Comparison of ENCODE assay signal across 13 cellular contexts in genomic region chr22:31691408-31691807, GRCh38. TPM values are rescaled to one million over a fixed set of nuclear protein-coding genes. Genes with fewer than 3 reads are reported as not detected.
DNase-seq lines count a peak whose midpoint lies in the region; ATAC-seq and TF ChIP-seq lines count a peak whose summit lies in the region.
"Had no signal": no experiment of that assay in that cellular context is flagged by ENCODE, and none has a peak within 500 bp of the region (broad histone marks: within the 10 kb centered on the region; RNA-seq: fewer than 3 reads in every experiment).

No MANE protein-coding gene starts in this region.

- no peak overlapping the region for H3K27ac ChIP-seq in CD4-positive, alpha-beta T cell (ENCODE audit: low read depth, low read length)

- no peak for ATAC-seq in CD4-positive, alpha-beta T cell (ENCODE audit: poor library complexity)
- ATAC-seq in natural killer cell treated with Interleukin-12 subunit alpha and Interleukin-12 subunit beta and Interleukin-15 and Interleukin-18, amount 100 ng/mL, for 72 hours = no peak
- ATAC-seq in HG03108 (IDR thresholded peaks at IDR 0.05; ENCODE audit: unreplicated experiment) = no peak

- H3K9me3 Mint-ChIP-seq in activated CD4-positive, alpha-beta T cell treated with anti-CD3 and anti-CD28 coated beads, Interleukin-2, amount 10 ng/mL, durations not matched to agents 7 days and 5 days = no peaks in the 10 kb centered on the region
- no peaks in the 10 kb centered on the region for H3K9me3 Mint-ChIP-seq in CD4-positive, alpha-beta T cell
- H3K9me3 Mint-ChIP-seq in T-helper 2 cell treated with Interferon-gamma antibody and Interleukin-4, amounts not matched to agents 5 μg/mL and 100 μg/mL, for 36 hours = no peaks in the 10 kb centered on the region
- no peaks in the 10 kb centered on the region for H3K9me3 Mint-ChIP-seq in natural killer cell treated with Interleukin-12 subunit alpha and Interleukin-12 subunit beta and Interleukin-15 and Interleukin-18, amount 100 ng/mL, for 72 hours
- H3K9me3 Mint-ChIP-seq: HFFc6 had no signal

- H3K27me3 Mint-ChIP-seq in activated CD4-positive, alpha-beta T cell treated with anti-CD3 and anti-CD28 coated beads, Interleukin-2, amount 10 ng/mL, durations not matched to agents 7 days and 5 days = no peaks in the 10 kb centered on the region
- no peaks in the 10 kb centered on the region for H3K27me3 Mint-ChIP-seq in CD4-positive, alpha-beta T cell
- no peaks in the 10 kb centered on the region for H3K27me3 Mint-ChIP-seq in T-helper 2 cell treated with Interferon-gamma antibody and Interleukin-4, amounts not matched to agents 5 μg/mL and 100 μg/mL, for 36 hours (ENCODE audit: low read depth)
- no peaks in the 10 kb centered on the region for H3K27me3 Mint-ChIP-seq in natural killer cell treated with Interleukin-12 subunit alpha and Interleukin-12 subunit beta and Interleukin-15 and Interleukin-18, amount 100 ng/mL, for 72 hours

- H3K36me3 Mint-ChIP-seq in activated CD4-positive, alpha-beta T cell treated with anti-CD3 and anti-CD28 coated beads, Interleukin-2, amount 10 ng/mL, durations not matched to agents 7 days and 5 days (ENCODE audit: low read depth) = peaks cover 56% of the 10 kb centered on the region
- H3K36me3 Mint-ChIP-seq in CD4-positive, alpha-beta T cell (ENCODE audit: low read depth) = peaks cover 69% of the 10 kb centered on the region
- H3K36me3 Mint-ChIP-seq in T-helper 2 cell treated with Interferon-gamma antibody and Interleukin-4, amounts not matched to agents 5 μg/mL and 100 μg/mL, for 36 hours (ENCODE audit: low read depth) = peaks cover 50% of the 10 kb centered on the region
- peaks cover 9% of the 10 kb centered on the region for H3K36me3 Mint-ChIP-seq in natural killer cell treated with Interleukin-12 subunit alpha and Interleukin-12 subunit beta and Interleukin-15 and Interleukin-18, amount 100 ng/mL, for 72 hours

- H3K9me3 ChIP-seq in CD4-positive, alpha-beta T cell (ENCODE audit: control insufficient read depth, low read length) = no peaks in the 10 kb centered on the region

- no peak for TF ChIP-seq CTCF in CD4-positive, alpha-beta T cell (IDR thresholded peaks at IDR 0.05)

- POLR2A ChIA-PET in activated CD4-positive, alpha-beta T cell treated with anti-CD3 and anti-CD28 coated beads, Interleukin-2, amount 10 ng/mL, durations not matched to agents 7 days and 5 days (lab: Charles Lee) = no interaction called here
- POLR2A ChIA-PET in CD4-positive, alpha-beta T cell (lab: Charles Lee) = interaction anchor here (0.9 kb wide), 1 partner anchor 15 kb away, joined by 3 read pairs; no protein-coding TSS in a partner anchor

- peak overlapping the region; percentile 75 for H3K27ac Mint-ChIP-seq in activated CD4-positive, alpha-beta T cell treated with anti-CD3 and anti-CD28 coated beads, Interleukin-2, amount 10 ng/mL, durations not matched to agents 7 days and 5 days
- H3K27ac Mint-ChIP-seq in CD4-positive, alpha-beta T cell = peak overlapping the region; percentile 30
- H3K27ac Mint-ChIP-seq in T-helper 2 cell treated with Interferon-gamma antibody and Interleukin-4, amounts not matched to agents 5 μg/mL and 100 μg/mL, for 36 hours = peak overlapping the region; percentile 2
- peak overlapping the region; percentile 78 to 82 for H3K27ac Mint-ChIP-seq in natural killer cell treated with Interleukin-12 subunit alpha and Interleukin-12 subunit beta and Interleukin-15 and Interleukin-18, amount 100 ng/mL, for 72 hours
- H3K27ac Mint-ChIP-seq: HFFc6 had no signal

- H3K4me1 Mint-ChIP-seq in activated CD4-positive, alpha-beta T cell treated with anti-CD3 and anti-CD28 coated beads, Interleukin-2, amount 10 ng/mL, durations not matched to agents 7 days and 5 days = peaks cover 37% of the 10 kb centered on the region
- H3K4me1 Mint-ChIP-seq in CD4-positive, alpha-beta T cell (ENCODE audit: low read depth) = peaks cover 10% of the 10 kb centered on the region
- peaks cover 30% of the 10 kb centered on the region for H3K4me1 Mint-ChIP-seq in T-helper 2 cell treated with Interferon-gamma antibody and Interleukin-4, amounts not matched to agents 5 μg/mL and 100 μg/mL, for 36 hours (ENCODE audit: low read depth)
- H3K4me1 Mint-ChIP-seq in natural killer cell treated with Interleukin-12 subunit alpha and Interleukin-12 subunit beta and Interleukin-15 and Interleukin-18, amount 100 ng/mL, for 72 hours (ENCODE audit: low read depth in 2 of 2) = peaks cover 25 to 27% of the 10 kb centered on the region in 2 donors

- intact Hi-C loops in CD4-positive, alpha-beta T cell (cut with DNase I, micrococcal nuclease) = no loop called here

- DNase-seq in activated CD4-positive, alpha-beta T cell treated with anti-CD3 and anti-CD28 coated beads, Interleukin-2, amount 10 ng/mL, durations not matched to agents 7 days and 5 days = no peak
- no peak for DNase-seq in activated CD4-positive, alpha-beta T cell treated with anti-CD3 and anti-CD28 coated beads, Interleukin-2, amount 50 U/mL, for 1 hour
- no peak for DNase-seq in CD4-positive, alpha-beta T cell
- no peak for DNase-seq in T-helper 2 cell treated with Interferon-gamma antibody and Interleukin-4, amounts not matched to agents 5 μg/mL and 100 μg/mL, for 36 hours (ENCODE audit: low spot score)
- DNase-seq in natural killer cell treated with Interleukin-12 subunit alpha and Interleukin-12 subunit beta and Interleukin-15 and Interleukin-18, amount 100 ng/mL, for 72 hours (ENCODE audit: low spot score) = no peak
- DNase-seq in GM19238 (ENCODE audit: insufficient read length, low spot score) = no peak
- DNase-seq: HFFc6, NCI-H1417, NCI-H187 treated with DMSO at 0.1 percent for 48 hours, NCI-H446, NCI-H69 had no signal

- no peak overlapping the region for H3K4me3 Mint-ChIP-seq in activated CD4-positive, alpha-beta T cell treated with anti-CD3 and anti-CD28 coated beads, Interleukin-2, amount 10 ng/mL, durations not matched to agents 7 days and 5 days
- no peak overlapping the region for H3K4me3 Mint-ChIP-seq in CD4-positive, alpha-beta T cell
- no peak overlapping the region for H3K4me3 Mint-ChIP-seq in T-helper 2 cell treated with Interferon-gamma antibody and Interleukin-4, amounts not matched to agents 5 μg/mL and 100 μg/mL, for 36 hours
- no peak overlapping the region for H3K4me3 Mint-ChIP-seq in natural killer cell treated with Interleukin-12 subunit alpha and Interleukin-12 subunit beta and Interleukin-15 and Interleukin-18, amount 100 ng/mL, for 72 hours
- H3K4me3 Mint-ChIP-seq: CD14-positive monocyte, HFFc6 had no signal

- CTCF ChIA-PET in activated CD4-positive, alpha-beta T cell treated with anti-CD3 and anti-CD28 coated beads, Interleukin-2, amount 10 ng/mL, durations not matched to agents 7 days and 5 days (lab: Charles Lee) = interaction anchor here (0.6 kb wide), 1 partner anchor 122 kb away, joined by 5 read pairs; no protein-coding TSS in a partner anchor
- CTCF ChIA-PET in CD4-positive, alpha-beta T cell (lab: Charles Lee) = no interaction called here

- H3K27me3 ChIP-seq in CD4-positive, alpha-beta T cell (ENCODE audit: control insufficient read depth, insufficient read depth, low read length) = no peaks in the 10 kb centered on the region

RNA-seq across cellular contexts. Expression of gene PISD, which starts 29.4 kb away (rescaled TPM):
- 10 to 100 TPM; 19.4 to 19.6 TPM for total RNA-seq in activated CD4-positive, alpha-beta T cell treated with anti-CD3 and anti-CD28 coated beads, Interleukin-2, amount 10 ng/mL, durations not matched to agents 7 days and 5 days
- 10 to 100 TPM; 23.4 to 25.3 TPM for total RNA-seq in CD4-positive, alpha-beta T cell
- 10 to 100 TPM; 66.6 to 87.0 TPM for total RNA-seq in natural killer cell treated with Interleukin-12 subunit alpha and Interleukin-12 subunit beta and Interleukin-15 and Interleukin-18, amount 100 ng/mL, for 72 hours

RNA-seq across cellular contexts. Expression of gene PRR14L, which starts 58.5 kb away (rescaled TPM):
- 10 to 100 TPM; 63.5 to 72.4 TPM for total RNA-seq in activated CD4-positive, alpha-beta T cell treated with anti-CD3 and anti-CD28 coated beads, Interleukin-2, amount 10 ng/mL, durations not matched to agents 7 days and 5 days
- 10 to 100 TPM; 23.4 to 24.9 TPM for total RNA-seq in CD4-positive, alpha-beta T cell
- 10 to 100 TPM; 80.4 to 99.0 TPM for total RNA-seq in natural killer cell treated with Interleukin-12 subunit alpha and Interleukin-12 subunit beta and Interleukin-15 and Interleukin-18, amount 100 ng/mL, for 72 hours

Comparison
In these comparisons a context has a peak if more than half of its experiments do, and no peak if none do; other contexts are left out.
1. H3K27ac Mint-ChIP-seq: peak in every context shown above with its lines; median percentile 80 in natural killer cell treated with Interleukin-12 subunit alpha and Interleukin-12 subunit beta and Interleukin-15 and Interleukin-18, amount 100 ng/mL, for 72 hours; 75 in activated CD4-positive, alpha-beta T cell treated with anti-CD3 and anti-CD28 coated beads, Interleukin-2, amount 10 ng/mL, durations not matched to agents 7 days and 5 days; 30 in CD4-positive, alpha-beta T cell; 2 in T-helper 2 cell treated with Interferon-gamma antibody and Interleukin-4, amounts not matched to agents 5 μg/mL and 100 μg/mL, for 36 hours.